ENCODE assay signal across 29 cellular contexts in the genomic region with DNA sequence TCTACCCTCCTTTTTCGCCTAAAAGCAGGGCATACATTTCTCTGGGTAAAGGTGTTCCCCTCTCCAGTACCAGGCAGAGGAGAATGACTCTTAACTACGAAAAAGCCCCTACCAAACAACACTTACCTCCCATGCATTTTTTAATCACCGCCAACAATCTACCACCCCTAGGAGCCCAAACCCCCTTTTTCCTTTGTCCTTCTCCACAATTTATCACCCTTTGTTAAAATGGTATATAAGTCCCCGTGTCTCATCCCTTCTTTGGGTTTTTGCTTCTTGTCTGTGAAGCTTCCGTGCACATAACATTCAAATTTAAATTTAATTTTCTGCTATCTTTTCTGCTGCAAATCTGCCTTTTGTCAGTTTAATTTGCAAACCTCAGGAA.
"Had no signal": no experiment of that assay in that cellular context is flagged by ENCODE, and none has a peak within 500 bp of the region (broad histone marks: within the 10 kb centered on the region; RNA-seq: fewer than 3 reads in every experiment).

No MANE protein-coding gene starts in this region.

- H3K9me3 Mint-ChIP-seq: activated CD8-positive, alpha-beta T cell treated with anti-CD3 and anti-CD28 coated beads for 36 hours; activated naive CD4-positive, alpha-beta T cell treated with anti-CD3 and anti-CD28 coated beads, Interleukin-2, amount 50 U/mL, for 72 hours; stimulated activated naive CD8-positive, alpha-beta T cell treated with anti-CD3 and anti-CD28 coated beads, Interleukin-15, amount 100 ng/mL, for 72 hours had no signal

- H3K4me3 ChIP-seq: cardiac muscle cell, coronary artery, dorsolateral prefrontal cortex, right atrium auricular region, smooth muscle cell, upper lobe of left lung had no signal

- H3K4me1 Mint-ChIP-seq: activated B cell treated with CpG ODN at 0.5 μM for 24 hours; stimulated activated memory B cell treated with anti-CD40 and anti-IgM and Interleukin-4, amounts not matched to agents 10 μg/mL and 1 μg/mL and 100 μg/mL, for 72 hours; stimulated activated naive CD8-positive, alpha-beta T cell treated with anti-CD3 and anti-CD28 coated beads, Interleukin-15, amount 100 ng/mL, for 72 hours had no signal

- ATAC-seq: activated CD8-positive, alpha-beta T cell treated with anti-CD3 and anti-CD28 coated beads for 36 hours; activated naive CD4-positive, alpha-beta T cell treated with anti-CD3 and anti-CD28 coated beads, Interleukin-2, amount 50 U/mL, for 72 hours; activated T-cell treated with anti-CD3 and anti-CD28 coated beads, Interleukin-2, amount 50 U/mL, for 72 hours; left cardiac atrium; left ventricle myocardium superior; stimulated activated memory B cell treated with anti-CD40 and anti-IgM and Interleukin-4, amounts not matched to agents 10 μg/mL and 1 μg/mL and 100 μg/mL, for 72 hours; stimulated activated naive CD8-positive, alpha-beta T cell treated with anti-CD3 and anti-CD28 coated beads, Interleukin-15, amount 100 ng/mL, for 72 hours had no signal

- H3K9me3 ChIP-seq: neutrophil, upper lobe of left lung had no signal

- FAIRE-seq: frontal cortex, keratinocyte had no signal

- H3K4me1 ChIP-seq: parathyroid adenoma, right atrium auricular region had no signal

- H3K9ac ChIP-seq: parathyroid adenoma had no signal

- H2AFZ ChIP-seq: parathyroid adenoma had no signal

- H3K36me3 ChIP-seq: cardiac muscle cell, neutrophil, right atrium auricular region, upper lobe of left lung had no signal

- H3K79me2 ChIP-seq: parathyroid adenoma had no signal

- H3K27me3 ChIP-seq: cardiac muscle cell, right atrium auricular region, upper lobe of left lung had no signal

- H3K4me3 Mint-ChIP-seq: activated B cell treated with CpG ODN at 0.5 μM for 24 hours; activated CD8-positive, alpha-beta T cell treated with anti-CD3 and anti-CD28 coated beads for 36 hours; activated T-cell treated with anti-CD3 and anti-CD28 coated beads, Interleukin-2, amount 50 U/mL, for 72 hours; nephron; stimulated activated memory B cell treated with anti-CD40 and anti-IgM and Interleukin-4, amounts not matched to agents 10 μg/mL and 1 μg/mL and 100 μg/mL, for 72 hours; stimulated activated naive CD8-positive, alpha-beta T cell treated with anti-CD3 and anti-CD28 coated beads, Interleukin-15, amount 100 ng/mL, for 72 hours had no signal

- H3K27ac ChIP-seq: cardiac muscle cell, coronary artery, neutrophil, parathyroid adenoma, right atrium auricular region, upper lobe of left lung had no signal

- DNase-seq: activated B cell treated with CpG ODN at 0.5 μM for 24 hours; activated CD4-positive, alpha-beta T cell treated with anti-CD3 and anti-CD28 coated beads, Interleukin-2, amount 50 U/mL, for 1 hour; activated CD8-positive, alpha-beta T cell treated with anti-CD3 and anti-CD28 coated beads for 36 hours; activated naive CD4-positive, alpha-beta T cell; activated T-cell treated with anti-CD3 and anti-CD28 coated beads for 4 hours; activated T-cell treated with anti-CD3 and anti-CD28 coated beads, Interleukin-2, amount 50 U/mL, for 72 hours; effector memory CD4-positive, alpha-beta T cell; left cardiac atrium; stimulated activated CD4-positive, alpha-beta T cell treated with anti-CD3 and anti-CD28 coated beads, Interleukin-1b, Interleukin-23, amount 100 ng/mL, for 48 hours; stimulated activated CD4-positive, alpha-beta T cell treated with anti-CD3 and anti-CD28 coated beads, Interleukin-4, amount 100 ng/mL, for 4 hours; stimulated activated CD8-positive, alpha-beta memory T cell treated with anti-CD3 and anti-CD28 coated beads, Interleukin-4, amount 100 ng/mL, for 48 hours; stimulated activated naive CD8-positive, alpha-beta T cell treated with anti-CD3 and anti-CD28 coated beads, Interleukin-15, amount 100 ng/mL, for 72 hours; substantia nigra; T-helper 2 cell; upper lobe of left lung had no signal

- H3K27ac Mint-ChIP-seq: activated B cell treated with CpG ODN at 0.5 μM for 24 hours; activated CD8-positive, alpha-beta T cell treated with anti-CD3 and anti-CD28 coated beads for 36 hours; activated naive CD4-positive, alpha-beta T cell treated with anti-CD3 and anti-CD28 coated beads, Interleukin-2, amount 50 U/mL, for 72 hours; activated T-cell treated with anti-CD3 and anti-CD28 coated beads, Interleukin-2, amount 50 U/mL, for 72 hours; stimulated activated memory B cell treated with anti-CD40 and anti-IgM and Interleukin-4, amounts not matched to agents 10 μg/mL and 1 μg/mL and 100 μg/mL, for 72 hours; stimulated activated naive CD8-positive, alpha-beta T cell treated with anti-CD3 and anti-CD28 coated beads, Interleukin-15, amount 100 ng/mL, for 72 hours had no signal

- H3K36me3 Mint-ChIP-seq: activated naive CD4-positive, alpha-beta T cell treated with anti-CD3 and anti-CD28 coated beads, Interleukin-2, amount 50 U/mL, for 72 hours; brain; stimulated activated memory B cell treated with anti-CD40 and anti-IgM and Interleukin-4, amounts not matched to agents 10 μg/mL and 1 μg/mL and 100 μg/mL, for 72 hours had no signal
